15 cellular contexts compared by ENCODE assay signal in the genomic region with DNA sequence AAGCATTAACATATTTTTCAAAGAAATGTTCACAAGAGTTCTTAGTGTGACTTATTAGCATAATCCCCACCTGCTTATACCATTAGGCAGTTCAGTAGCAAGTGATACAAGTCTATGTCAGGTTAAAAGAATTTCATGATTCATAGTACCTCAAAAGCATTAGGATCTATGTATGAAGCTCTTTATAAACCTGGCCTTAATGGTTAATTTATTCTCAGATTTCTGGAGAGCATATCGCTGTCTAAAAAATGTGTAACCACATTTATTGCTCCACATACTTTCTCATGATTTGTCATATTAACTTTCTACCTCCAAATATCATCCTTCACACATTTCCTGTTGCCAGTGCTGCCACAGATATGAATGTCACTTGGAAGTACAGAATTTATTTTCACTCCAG.
"Had no signal": no experiment of that assay in that cellular context is flagged by ENCODE, and none has a peak within 500 bp of the region (broad histone marks: within the 10 kb centered on the region; RNA-seq: fewer than 3 reads in every experiment).

No MANE protein-coding gene starts in this region.

- H3K4me1 Mint-ChIP-seq: neural progenitor cell; stimulated activated naive CD8-positive, alpha-beta T cell treated with anti-CD3 and anti-CD28 coated beads, Interleukin-15, amount 100 ng/mL, for 72 hours had no signal

- H3K27me3 Mint-ChIP-seq: stimulated activated naive CD8-positive, alpha-beta T cell treated with anti-CD3 and anti-CD28 coated beads, Interleukin-15, amount 100 ng/mL, for 72 hours had no signal

- H3K4me3 Mint-ChIP-seq: neural progenitor cell; stimulated activated naive CD8-positive, alpha-beta T cell treated with anti-CD3 and anti-CD28 coated beads, Interleukin-15, amount 100 ng/mL, for 72 hours had no signal

- DNase-seq: activated CD4-positive, alpha-beta T cell treated with anti-CD3 and anti-CD28 coated beads, Interleukin-2, amount 50 U/mL, for 1 hour; activated naive CD4-positive, alpha-beta T cell; activated T-cell treated with anti-CD3 and anti-CD28 coated beads for 4 hours; anterior cingulate cortex; dermis blood vessel endothelial cell; glutamatergic neuron; sigmoid colon; stimulated activated CD4-positive, alpha-beta T cell treated with anti-CD3 and anti-CD28 coated beads, Interleukin-1b, Interleukin-23, amount 100 ng/mL, for 48 hours; stimulated activated naive CD8-positive, alpha-beta T cell treated with anti-CD3 and anti-CD28 coated beads, Interleukin-15, amount 100 ng/mL, for 72 hours; T-helper 1 cell; T1000; testis; upper lobe of left lung had no signal

- H3K36me3 Mint-ChIP-seq: neural progenitor cell had no signal

- H3K4me3 ChIP-seq: breast epithelium, neural progenitor cell, sigmoid colon, testis, upper lobe of left lung had no signal

- H3K27ac Mint-ChIP-seq: neural progenitor cell; stimulated activated naive CD8-positive, alpha-beta T cell treated with anti-CD3 and anti-CD28 coated beads, Interleukin-15, amount 100 ng/mL, for 72 hours had no signal

- H3K9me3 Mint-ChIP-seq: neural progenitor cell; stimulated activated naive CD8-positive, alpha-beta T cell treated with anti-CD3 and anti-CD28 coated beads, Interleukin-15, amount 100 ng/mL, for 72 hours had no signal
